Comparison of ENCODE assay signal across 16 cellular contexts in genomic region chr5:126745259-126745992, GRCh38. TPM values are rescaled to one million over a fixed set of nuclear protein-coding genes. Genes with fewer than 3 reads are reported as not detected.
A peak's percentile ranks its signal among the peaks of the same experiment; 100 is the strongest.
DNase-seq lines count a peak whose midpoint lies in the region; ATAC-seq lines count a peak whose summit lies in the region.
"Had no signal": no experiment of that assay in that cellular context is flagged by ENCODE, and none has a peak within 500 bp of the region (broad histone marks: within the 10 kb centered on the region; RNA-seq: fewer than 3 reads in every experiment).

No MANE protein-coding gene starts in this region.

- ATAC-seq in left lobe of liver = no peak
- ATAC-seq: stimulated activated naive CD8-positive, alpha-beta T cell treated with anti-CD3 and anti-CD28 coated beads, Interleukin-15, Interleukin-2, amounts not matched to agents 100 U/mL and 50 U/mL, for 24 hours had no signal

- peak; percentile 60 for DNase-seq in NCI-H2171 treated with DMSO at 0.1 percent for 48 hours (lab: John Stamatoyannopoulos, UW)
- DNase-seq in NCI-H2171 (lab: John Stamatoyannopoulos, UW) = no peak
- peak; percentile 91 for DNase-seq in ELF-1 (ENCODE audit: low read depth, low spot score)
- peak; percentile 65 for DNase-seq in NCI-H748 (lab: John Stamatoyannopoulos, UW; ENCODE audit: unreplicated experiment)
- peak; percentile 3 for DNase-seq in left lobe of liver (ENCODE audit: low spot score)
- no peak for DNase-seq in SW 1271 (lab: John Stamatoyannopoulos, UW)
- DNase-seq in hypothalamus (lab: John Stamatoyannopoulos, UW) = no peak
- no peak for DNase-seq in cerebellum (ENCODE audit: low spot score)
- DNase-seq: activated CD4-positive, alpha-beta T cell treated with anti-CD3 and anti-CD28 coated beads, Interleukin-2, amount 10 ng/mL, durations not matched to agents 7 days and 5 days; amniotic stem cell; DMS53; effector memory CD4-positive, alpha-beta T cell; KG1; NCI-H1092; stimulated activated naive CD8-positive, alpha-beta T cell treated with anti-CD3 and anti-CD28 coated beads, Interleukin-15, Interleukin-2, amounts not matched to agents 100 U/mL and 50 U/mL, for 24 hours; upper lobe of left lung had no signal

RNA-seq across cellular contexts. Expression of gene LMNB1, which starts 31.5 kb away (rescaled TPM):
- total RNA-seq in left lobe of liver = 4.6 TPM
- total RNA-seq in cerebellum = 62.2 TPM

Comparison
In these comparisons a context has a peak if more than half of its experiments do, and no peak if none do; other contexts are left out.
1. DNase-seq: peak in NCI-H2171 treated with DMSO at 0.1 percent for 48 hours (single experiment), ELF-1 (single experiment), NCI-H748 (single experiment) and left lobe of liver (single experiment); none in NCI-H2171 (single experiment), SW 1271 (0 of 2), hypothalamus (0 of 51) and cerebellum (single experiment).
2. RNA of gene LMNB1, which starts 31.5 kb away (total RNA-seq): 62.2 TPM in cerebellum (single experiment); 4.6 TPM in left lobe of liver (single experiment); every median in the first group is over 10 times any median in the second.